19 cellular contexts compared by ENCODE assay signal in the genomic region with DNA sequence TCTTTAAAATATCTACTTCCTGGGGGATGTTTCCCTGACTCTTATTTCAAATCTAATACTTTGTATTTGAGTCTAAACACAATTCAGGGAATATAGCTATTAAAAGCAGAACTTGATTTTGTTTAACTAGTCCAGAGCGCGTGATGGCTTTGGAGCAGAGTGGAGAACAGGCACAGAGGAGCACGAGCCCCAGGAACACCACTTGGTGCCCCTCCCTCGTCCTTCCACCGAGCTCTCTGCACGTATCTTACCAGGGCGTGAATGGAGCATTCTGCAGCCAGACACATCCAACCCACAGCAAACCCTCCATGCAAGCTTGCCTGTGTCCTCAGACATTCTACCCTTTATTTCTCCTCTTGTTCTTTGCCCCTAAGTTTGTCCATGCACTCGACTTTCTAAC.
"Had no signal": no experiment of that assay in that cellular context is flagged by ENCODE, and none has a peak within 500 bp of the region (broad histone marks: within the 10 kb centered on the region; RNA-seq: fewer than 3 reads in every experiment).

No MANE protein-coding gene starts in this region.

- ATAC-seq: activated CD8-positive, alpha-beta memory T cell treated with anti-CD3 and anti-CD28 coated beads, Interleukin-2, amount 10 ng/mL, durations not matched to agents 7 days and 5 days; esophagus mucosa; mucosa of descending colon; naive thymus-derived CD4-positive, alpha-beta T cell had no signal

- DNase-seq: activated CD4-positive, alpha-beta T cell treated with anti-CD3 and anti-CD28 coated beads, Interleukin-2, amount 50 U/mL, for 48 hours; activated CD4-positive, CD25-positive, alpha-beta regulatory T cell treated with anti-CD3 and anti-CD28 coated beads, Interleukin-2, amount 50 U/mL, for 72 hours; activated CD8-positive, alpha-beta memory T cell treated with anti-CD3 and anti-CD28 coated beads, Interleukin-2, amount 10 ng/mL, durations not matched to agents 7 days and 5 days; activated naive CD4-positive, alpha-beta T cell treated with anti-CD3 and anti-CD28 coated beads for 36 hours; activated T-cell treated with anti-CD3 and anti-CD28 coated beads, Interleukin-2, amount 50 U/mL, for 1 hour; naive thymus-derived CD4-positive, alpha-beta T cell; stimulated activated CD4-positive, alpha-beta T cell treated with anti-CD3 and anti-CD28 coated beads, Interleukin-15, amount 100 ng/mL, for 24 hours; stimulated activated CD4-positive, alpha-beta T cell treated with anti-CD3 and anti-CD28 coated beads, Interleukin-4, amount 100 ng/mL, for 24 hours; stimulated activated naive CD4-positive, alpha-beta T cell; T-helper 9 cell had no signal

- H3K36me3 Mint-ChIP-seq: activated CD8-positive, alpha-beta memory T cell treated with anti-CD3 and anti-CD28 coated beads, Interleukin-2, amount 10 ng/mL, durations not matched to agents 7 days and 5 days had no signal

- H3K27me3 ChIP-seq: vagina had no signal

- H3K4me3 ChIP-seq: mucosa of descending colon, tibial nerve, vagina had no signal

- H3K4me3 Mint-ChIP-seq: activated CD8-positive, alpha-beta memory T cell treated with anti-CD3 and anti-CD28 coated beads, Interleukin-2, amount 10 ng/mL, durations not matched to agents 7 days and 5 days; activated naive CD4-positive, alpha-beta T cell treated with anti-CD3 and anti-CD28 coated beads for 36 hours; naive thymus-derived CD4-positive, alpha-beta T cell had no signal

- FAIRE-seq: astrocyte, bronchial epithelial cell, colon, keratinocyte had no signal

- H3K27ac ChIP-seq: tibial nerve, vagina had no signal

- H3K9me3 Mint-ChIP-seq: activated naive CD4-positive, alpha-beta T cell treated with anti-CD3 and anti-CD28 coated beads for 36 hours; activated T-helper 2 cell treated with anti-CD3 and anti-CD28 coated beads, Interferon-gamma antibody, Interleukin-2, Interleukin-4, amounts not matched to agents 10 μg/mL and 5 μg/mL and 100 μg/mL, durations not matched to agents 14 hours and 24 hours and 36 hours had no signal

- H3K9me3 ChIP-seq: mucosa of descending colon, vagina had no signal

- H3K27ac Mint-ChIP-seq: activated CD8-positive, alpha-beta memory T cell treated with anti-CD3 and anti-CD28 coated beads, Interleukin-2, amount 10 ng/mL, durations not matched to agents 7 days and 5 days; activated naive CD4-positive, alpha-beta T cell treated with anti-CD3 and anti-CD28 coated beads for 36 hours; activated T-helper 2 cell treated with anti-CD3 and anti-CD28 coated beads, Interferon-gamma antibody, Interleukin-2, Interleukin-4, amounts not matched to agents 10 μg/mL and 5 μg/mL and 100 μg/mL, durations not matched to agents 14 hours and 24 hours and 36 hours; naive thymus-derived CD4-positive, alpha-beta T cell had no signal

- H3K36me3 ChIP-seq: tibial nerve, vagina had no signal
